ENCODE assay signal across 1 cellular context in genomic region chr12:69688021-69688420, GRCh38.
TF ChIP-seq lines count a peak whose summit lies in the region.

No MANE protein-coding gene starts in this region.

TF ChIP-seq in IMR-90, 13 proteins besides CTCF, POLR2A, EP300 and RAD21:
- TF ChIP-seq CEBPB (IDR thresholded peaks at IDR 0.05; ENCODE audit: low read depth, low read length) (no peak), CHD1 (IDR thresholded peaks at IDR 0.05; ENCODE audit: low read depth, low read length) (no peak), MAFK (IDR thresholded peaks at IDR 0.05; ENCODE audit: low read depth, low read length) (no peak), BHLHE40 (IDR thresholded peaks at IDR 0.05; ENCODE audit: low read depth, low read length) (no peak), ELK1 (IDR thresholded peaks at IDR 0.05; ENCODE audit: borderline replicate concordance, low read depth, low read length) (no peak), RCOR1 (IDR thresholded peaks at IDR 0.05; ENCODE audit: insufficient replicate concordance, low read length) (no peak)
